In genomic region chr12:121748571-121749265, GRCh38 we compare ENCODE assay signal across 1 cellular context.
TF ChIP-seq lines count a peak whose summit lies in the region.

No MANE protein-coding gene starts in this region.

TF ChIP-seq in HEK293, 187 proteins besides CTCF, POLR2A, EP300 and RAD21 (continued from another document and continues in another):
- TF ChIP-seq ZNF513 (tag by site-specific recombination; IDR thresholded peaks at IDR 0.05) (no peak), BCL11A (tag by site-specific recombination; IDR thresholded peaks at IDR 0.05; ENCODE audit: low read depth) (peak; percentile 84; the same call in 1 of the 2 replicates), MEIS1 (CRISPR knock-in tag; IDR thresholded peaks at IDR 0.05; ENCODE audit: borderline replicate concordance) (no peak), GLIS2 (tag by site-specific recombination; IDR thresholded peaks at IDR 0.05) (peak; percentile 91), ZNF621 (tag by site-specific recombination; IDR thresholded peaks at IDR 0.05) (no peak), ZNF571 (tag by site-specific recombination; IDR thresholded peaks at IDR 0.05) (no peak), ZNF664 (tag by site-specific recombination; IDR thresholded peaks at IDR 0.05) (peak; percentile 7; the same call in 1 of the 2 replicates), PRDM1 (tag by site-specific recombination; IDR thresholded peaks at IDR 0.05) (peak; percentile 88), ZEB2 (tag by site-specific recombination; IDR thresholded peaks at IDR 0.05) (peak; percentile 88), ZSCAN23 (tag by site-specific recombination; IDR thresholded peaks at IDR 0.05) (no peak; the same call in 1 of the 2 replicates), SP7 (tag by site-specific recombination; IDR thresholded peaks at IDR 0.05) (peak; percentile 95), TSHZ1 (tag by site-specific recombination; IDR thresholded peaks at IDR 0.05; ENCODE audit: borderline replicate concordance) (peak; percentile 81), ZNF624 (tag by site-specific recombination; IDR thresholded peaks at IDR 0.05) (no peak), SP2 (tag by site-specific recombination; IDR thresholded peaks at IDR 0.05) (peak; percentile 46), KLF1 (tag by site-specific recombination; IDR thresholded peaks at IDR 0.05) (peak; percentile 69; the same call in 1 of the 2 replicates), IKZF3 (tag by site-specific recombination; IDR thresholded peaks at IDR 0.05) (peak; percentile 89), ZNF585B (tag by site-specific recombination; IDR thresholded peaks at IDR 0.05) (no peak), ZBTB10 (tag by site-specific recombination; IDR thresholded peaks at IDR 0.05) (peak; percentile 55; the same call in 1 of the 2 replicates), ZBTB7A (tag by site-specific recombination; IDR thresholded peaks at IDR 0.05; ENCODE audit: low read depth) (0 out of 2 replicates have a peak, but pooled peaks have one; percentile 9), ZFP69B (tag by site-specific recombination; IDR thresholded peaks at IDR 0.05) (peak; percentile 96), SP3 (tag by site-specific recombination; IDR thresholded peaks at IDR 0.05) (0 out of 2 replicates have a peak, but pooled peaks have one; percentile 38), ZNF48 (tag by site-specific recombination; IDR thresholded peaks at IDR 0.05) (no peak), ZNF350 (tag by site-specific recombination; IDR thresholded peaks at IDR 0.05) (no peak), KLF16 (tag by site-specific recombination; IDR thresholded peaks at IDR 0.05) (peak; percentile 20; the same call in 1 of the 2 replicates), ZSCAN30 (tag by site-specific recombination; IDR thresholded peaks at IDR 0.05) (0 out of 2 replicates have a peak, but pooled peaks have one; percentile 26), ZNF560 (tag by site-specific recombination; IDR thresholded peaks at IDR 0.05; ENCODE audit: borderline replicate concordance) (no peak), ZFP37 (tag by site-specific recombination; IDR thresholded peaks at IDR 0.05) (peak; percentile 93), ZNF366 (tag by site-specific recombination; conservative IDR thresholded peaks at IDR 0.05) (peak; percentile 91), WT1 (tag by site-specific recombination; IDR thresholded peaks at IDR 0.05) (peak; percentile 86), ZNF768 (tag by site-specific recombination; IDR thresholded peaks at IDR 0.05) (peak; percentile 80; the same call in 1 of the 2 replicates), ZNF629 (tag by site-specific recombination; IDR thresholded peaks at IDR 0.05) (peak; percentile 99), ZNF639 (tag by site-specific recombination; IDR thresholded peaks at IDR 0.05) (peak; percentile 96), GLIS1 (tag by site-specific recombination; IDR thresholded peaks at IDR 0.05) (peak; percentile 98), PRDM2 (tag by site-specific recombination; IDR thresholded peaks at IDR 0.05; ENCODE audit: borderline replicate concordance) (no peak), ZBTB21 (tag by site-specific recombination; IDR thresholded peaks at IDR 0.05) (peak; percentile 98), ZNF416 (tag by site-specific recombination; IDR thresholded peaks at IDR 0.05) (no peak), ZNF561 (tag by site-specific recombination; IDR thresholded peaks at IDR 0.05; ENCODE audit: borderline replicate concordance) (no peak), PRDM10 (tag by site-specific recombination; IDR thresholded peaks at IDR 0.05) (peak; percentile 56; the same call in 1 of the 2 replicates), ZNF311 (tag by site-specific recombination; IDR thresholded peaks at IDR 0.05; ENCODE audit: borderline replicate concordance) (no peak), ZNF707 (tag by site-specific recombination; IDR thresholded peaks at IDR 0.05) (no peak), HIC1 (tag by site-specific recombination; IDR thresholded peaks at IDR 0.05) (peak; percentile 88)
